ENCODE assay signal across 15 cellular contexts in the genomic region with DNA sequence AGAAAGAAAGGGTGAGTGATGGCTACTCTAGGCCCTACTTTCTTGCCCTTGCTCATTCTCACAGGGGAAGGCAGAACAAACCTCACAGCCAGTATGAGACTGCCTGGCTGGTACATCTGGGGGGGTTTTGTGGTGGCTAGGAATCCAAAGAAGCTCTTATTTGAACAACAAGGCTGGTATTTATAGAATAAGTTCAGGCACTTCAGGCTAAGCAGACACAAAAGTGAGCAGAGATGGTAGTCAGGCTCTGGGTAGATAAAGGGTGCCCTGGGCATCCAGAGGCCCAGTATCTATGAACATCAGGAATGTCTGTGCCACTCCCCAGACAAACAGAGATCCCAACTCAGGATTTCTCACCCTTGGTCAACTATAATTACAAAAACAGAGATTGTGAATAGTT. TPM values are rescaled to one million over a fixed set of nuclear protein-coding genes. Genes with fewer than 3 reads are reported as not detected.
DNase-seq lines count a peak whose midpoint lies in the region; TF ChIP-seq lines count a peak whose summit lies in the region.
"Had no signal": no experiment of that assay in that cellular context is flagged by ENCODE, and none has a peak within 500 bp of the region (broad histone marks: within the 10 kb centered on the region; RNA-seq: fewer than 3 reads in every experiment).

No MANE protein-coding gene starts in this region.

- H3K27ac ChIP-seq in ACC112 (ENCODE audit: low read depth, low read length), result peak overlapping the region; percentile 81
- H3K27ac ChIP-seq in MM.1S (ENCODE audit: low read length), result no peak overlapping the region; the same call in 1 of the 2 replicates
- no peak overlapping the region for H3K27ac ChIP-seq in neural progenitor cell
- H3K27ac ChIP-seq: body of pancreas, ovary, vagina had no signal

- H3K4me1 Mint-ChIP-seq in neural progenitor cell, result peaks cover 23% of the 10 kb centered on the region
- H3K4me1 Mint-ChIP-seq in type B pancreatic cell (ENCODE audit: unreplicated experiment), result peaks cover 31% of the 10 kb centered on the region
- H3K4me1 Mint-ChIP-seq in activated T-helper 2 cell treated with anti-CD3 and anti-CD28 coated beads, Interferon-gamma antibody, Interleukin-2, Interleukin-4, amounts not matched to agents 10 μg/mL and 5 μg/mL and 100 μg/mL, durations not matched to agents 14 hours and 24 hours and 36 hours (ENCODE audit: low read depth), result no peaks in the 10 kb centered on the region

- H3K9ac ChIP-seq in MM.1S (ENCODE audit: low read length) (no peak overlapping the region), neural progenitor cell (no peak overlapping the region)

- peak overlapping the region; percentile 94 for H2AFZ ChIP-seq in ACC112 (ENCODE audit: low read length, unreplicated experiment)
- H2AFZ ChIP-seq in MM.1S (ENCODE audit: low read length), result no peak overlapping the region
- H2AFZ ChIP-seq in neural progenitor cell (replicated peaks), result no peak overlapping the region

- no peak overlapping the region for H3K4me3 ChIP-seq in ACC112 (ENCODE audit: low read depth, low read length)
- H3K4me3 ChIP-seq in MM.1S (ENCODE audit: low read length), result no peak overlapping the region
- no peak overlapping the region for H3K4me3 ChIP-seq in choroid plexus epithelial cell (ENCODE audit: low read depth, low read length)
- no peak overlapping the region for H3K4me3 ChIP-seq in neural progenitor cell
- H3K4me3 ChIP-seq: body of pancreas, ovary, vagina had no signal

- H3K4me3 Mint-ChIP-seq in neural progenitor cell (no peak overlapping the region), type B pancreatic cell (no peak overlapping the region)
- no peak overlapping the region for H3K4me3 Mint-ChIP-seq in activated T-helper 2 cell treated with anti-CD3 and anti-CD28 coated beads, Interferon-gamma antibody, Interleukin-2, Interleukin-4, amounts not matched to agents 10 μg/mL and 5 μg/mL and 100 μg/mL, durations not matched to agents 14 hours and 24 hours and 36 hours (ENCODE audit: low read depth)
- H3K4me3 Mint-ChIP-seq: activated T-cell treated with anti-CD3 and anti-CD28 coated beads, Interleukin-2, amount 50 U/mL, for 4 hours had no signal

- DNase-seq in MM.1S (peak; percentile 49), choroid plexus epithelial cell (ENCODE audit: low read depth) (peak; percentile 66), neural progenitor cell (ENCODE audit: low spot score) (no peak), type B pancreatic cell (ENCODE audit: extremely low spot score, unreplicated experiment) (no peak), KBM-7 (no peak), MV-4-11 (lab: John Stamatoyannopoulos, UW) (no peak)
- no peak for DNase-seq in activated T-helper 2 cell treated with anti-CD3 and anti-CD28 coated beads, Interferon-gamma antibody, Interleukin-2, Interleukin-4, amounts not matched to agents 10 μg/mL and 5 μg/mL and 100 μg/mL, durations not matched to agents 14 hours and 24 hours and 36 hours (ENCODE audit: low spot score)
- DNase-seq: activated T-cell treated with anti-CD3 and anti-CD28 coated beads, Interleukin-2, amount 50 U/mL, for 4 hours; body of pancreas; DND-41; NCI-H2081 treated with DMSO at 0.1 percent for 48 hours; NK-92 treated with Interleukin-12 subunit alpha and Interleukin-12 subunit beta, amount 100 ng/mL, for 24 hours; ovary had no signal

- no peaks in the 10 kb centered on the region for H3K27me3 Mint-ChIP-seq in neural progenitor cell (ENCODE audit: insufficient read depth, low read depth)
- no peaks in the 10 kb centered on the region for H3K27me3 Mint-ChIP-seq in type B pancreatic cell
- no peaks in the 10 kb centered on the region for H3K27me3 Mint-ChIP-seq in activated T-helper 2 cell treated with anti-CD3 and anti-CD28 coated beads, Interferon-gamma antibody, Interleukin-2, Interleukin-4, amounts not matched to agents 10 μg/mL and 5 μg/mL and 100 μg/mL, durations not matched to agents 14 hours and 24 hours and 36 hours (ENCODE audit: low read depth)

- TF ChIP-seq CTCF in MM.1S (IDR thresholded peaks at IDR 0.05; ENCODE audit: low read length), result no peak
- no peak for TF ChIP-seq CTCF in choroid plexus epithelial cell (conservative IDR thresholded peaks at IDR 0.05; ENCODE audit: low read depth, low read length)
- TF ChIP-seq CTCF in neural progenitor cell (IDR thresholded peaks at IDR 0.05), result no peak
- TF ChIP-seq CTCF in type B pancreatic cell (conservative IDR thresholded peaks at IDR 0.05), result no peak

- no peaks in the 10 kb centered on the region for H3K9me2 ChIP-seq in MM.1S (replicated peaks; ENCODE audit: insufficient read depth, low read length)

- in situ Hi-C loops in KBM-7 (cut with MboI; ENCODE audit: low pct_unique_long_range_greater_than_20kb, low sequenced_read_pairs), result no loop called here

- peaks cover 6% of the 10 kb centered on the region; the same call in 1 of the 2 replicates for H3F3A ChIP-seq in MM.1S (ENCODE audit: insufficient read depth, low read length)
- H3F3A ChIP-seq in neural progenitor cell (ENCODE audit: low read depth), result peaks cover 3% of the 10 kb centered on the region

- H3K27ac Mint-ChIP-seq in neural progenitor cell (peak overlapping the region; percentile 61), type B pancreatic cell (no peak overlapping the region)
- H3K27ac Mint-ChIP-seq in activated T-helper 2 cell treated with anti-CD3 and anti-CD28 coated beads, Interferon-gamma antibody, Interleukin-2, Interleukin-4, amounts not matched to agents 10 μg/mL and 5 μg/mL and 100 μg/mL, durations not matched to agents 14 hours and 24 hours and 36 hours, result no peak overlapping the region

- H3K27me3 ChIP-seq in ACC112 (ENCODE audit: insufficient read depth, low read length), result no peaks in the 10 kb centered on the region
- H3K27me3 ChIP-seq in MM.1S (replicated peaks; ENCODE audit: insufficient read depth, low read length), result no peaks in the 10 kb centered on the region
- no peaks in the 10 kb centered on the region for H3K27me3 ChIP-seq in neural progenitor cell
- H3K27me3 ChIP-seq: body of pancreas, ovary, vagina had no signal

- H3K79me2 ChIP-seq in ACC112 (ENCODE audit: control insufficient read depth, insufficient read depth, low read length, unreplicated experiment) (no peaks in the 10 kb centered on the region), MM.1S (ENCODE audit: low read length) (no peaks in the 10 kb centered on the region), neural progenitor cell (ENCODE audit: low read depth) (no peaks in the 10 kb centered on the region)

- H3K36me3 ChIP-seq in ACC112 (ENCODE audit: insufficient read depth, low read length), result no peaks in the 10 kb centered on the region
- no peaks in the 10 kb centered on the region for H3K36me3 ChIP-seq in MM.1S (replicated peaks; ENCODE audit: insufficient read depth, low read length)
- no peaks in the 10 kb centered on the region for H3K36me3 ChIP-seq in neural progenitor cell
- H3K36me3 ChIP-seq: ovary, vagina had no signal

- H3K36me3 Mint-ChIP-seq in neural progenitor cell (no peaks in the 10 kb centered on the region), type B pancreatic cell (no peaks in the 10 kb centered on the region)
- no peaks in the 10 kb centered on the region for H3K36me3 Mint-ChIP-seq in activated T-helper 2 cell treated with anti-CD3 and anti-CD28 coated beads, Interferon-gamma antibody, Interleukin-2, Interleukin-4, amounts not matched to agents 10 μg/mL and 5 μg/mL and 100 μg/mL, durations not matched to agents 14 hours and 24 hours and 36 hours (ENCODE audit: low read depth)

- no peaks in the 10 kb centered on the region for H3K9me3 ChIP-seq in MM.1S (replicated peaks; ENCODE audit: insufficient read depth, low read length)
- H3K9me3 ChIP-seq in neural progenitor cell (ENCODE audit: low read depth), result no peaks in the 10 kb centered on the region
- H3K9me3 ChIP-seq: body of pancreas, ovary, vagina had no signal

- H4K20me1 ChIP-seq in MM.1S (ENCODE audit: insufficient read depth, low read length) (no peaks in the 10 kb centered on the region), neural progenitor cell (ENCODE audit: low read depth) (no peaks in the 10 kb centered on the region)

- H3K4me2 ChIP-seq in MM.1S (ENCODE audit: low read depth, low read length) (peak overlapping the region; percentile 7; the same call in 1 of the 2 replicates), neural progenitor cell (no peak overlapping the region)

- H3K4me1 ChIP-seq in ACC112 (ENCODE audit: control insufficient read depth, insufficient read depth, low read length, unreplicated experiment), result peaks cover 71% of the 10 kb centered on the region
- H3K4me1 ChIP-seq in MM.1S (ENCODE audit: low read length), result peaks cover 25% of the 10 kb centered on the region; the same call in 1 of the 2 replicates
- H3K4me1 ChIP-seq in neural progenitor cell, result peaks cover 7% of the 10 kb centered on the region

- no peaks in the 10 kb centered on the region for H3K9me3 Mint-ChIP-seq in neural progenitor cell
- no peaks in the 10 kb centered on the region for H3K9me3 Mint-ChIP-seq in type B pancreatic cell
- no peaks in the 10 kb centered on the region for H3K9me3 Mint-ChIP-seq in activated T-helper 2 cell treated with anti-CD3 and anti-CD28 coated beads, Interferon-gamma antibody, Interleukin-2, Interleukin-4, amounts not matched to agents 10 μg/mL and 5 μg/mL and 100 μg/mL, durations not matched to agents 14 hours and 24 hours and 36 hours
- H3K9me3 Mint-ChIP-seq: activated T-cell treated with anti-CD3 and anti-CD28 coated beads, Interleukin-2, amount 50 U/mL, for 4 hours had no signal

- intact Hi-C loops in activated T-helper 2 cell treated with anti-CD3 and anti-CD28 coated beads, Interferon-gamma antibody, Interleukin-2, Interleukin-4, amounts not matched to agents 10 μg/mL and 5 μg/mL and 100 μg/mL, durations not matched to agents 14 hours and 24 hours and 36 hours (cut with micrococcal nuclease), result no loop called here

RNA-seq across cellular contexts. Expression of gene RTN4, which starts 57.2 kb away (rescaled TPM):
- 112 and 157 TPM in 2 replicates for total RNA-seq in neural progenitor cell (ENCODE audit: low replicate concordance)
- total RNA-seq in type B pancreatic cell (ENCODE audit: low replicate concordance), result 187 and 222 TPM in 2 replicates
- total RNA-seq in activated T-helper 2 cell treated with anti-CD3 and anti-CD28 coated beads, Interferon-gamma antibody, Interleukin-2, Interleukin-4, amounts not matched to agents 10 μg/mL and 5 μg/mL and 100 μg/mL, durations not matched to agents 14 hours and 24 hours and 36 hours, result 91.2 and 93.3 TPM in 2 replicates

Comparison
In these comparisons a context has a peak if more than half of its experiments do, and no peak if none do; other contexts are left out.
1. DNase-seq: peak in MM.1S (single experiment) and choroid plexus epithelial cell (single experiment); none in neural progenitor cell (single experiment), type B pancreatic cell (single experiment), KBM-7 (single experiment), MV-4-11 (single experiment) and activated T-helper 2 cell treated with anti-CD3 and anti-CD28 coated beads, Interferon-gamma antibody, Interleukin-2, Interleukin-4, amounts not matched to agents 10 μg/mL and 5 μg/mL and 100 μg/mL, durations not matched to agents 14 hours and 24 hours and 36 hours (single experiment).